ENCODE assay signal across 1 cellular context in the genomic region with DNA sequence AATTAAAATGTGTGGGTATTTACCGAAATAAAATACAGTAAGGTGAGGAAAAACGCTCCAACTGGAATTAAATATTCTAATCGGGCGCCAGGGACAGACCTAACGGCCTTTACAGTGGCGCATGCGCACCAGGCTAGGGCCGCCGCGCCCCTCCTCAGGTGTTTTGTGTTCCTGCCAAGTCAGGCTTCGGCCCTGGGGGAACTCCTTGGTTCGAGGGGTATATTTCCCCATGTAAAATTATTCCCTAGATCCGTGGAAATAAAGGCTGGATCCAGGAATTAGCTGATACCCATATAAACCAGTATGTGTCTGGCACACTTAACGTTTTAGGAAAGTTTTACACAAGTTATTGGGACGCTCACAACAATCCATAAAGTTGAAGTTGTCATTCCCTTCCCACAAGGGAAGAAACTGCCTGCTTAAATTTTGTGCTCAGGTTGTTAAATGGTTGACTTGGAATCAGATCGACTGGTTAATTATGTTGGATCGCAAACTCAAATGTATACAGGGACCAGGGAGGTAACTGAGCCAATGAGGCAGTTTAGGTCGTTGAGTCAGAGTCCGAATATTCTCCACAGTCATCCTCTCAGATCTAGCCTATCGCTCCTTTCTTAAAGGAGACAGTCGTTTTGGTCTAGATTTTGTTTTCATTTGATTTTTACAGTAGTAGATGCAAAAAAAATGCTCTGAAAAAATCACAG.
TF ChIP-seq lines count a peak whose summit lies in the region.

No MANE protein-coding gene starts in this region.

TF ChIP-seq in K562, 482 proteins besides CTCF, POLR2A, EP300 and RAD21 (continued from another document and continues in another):
- no peak for TF ChIP-seq STAT5B (CRISPR knock-in tag; IDR thresholded peaks at IDR 0.05)
- no peak for TF ChIP-seq XRCC5 (IDR thresholded peaks at IDR 0.05; ENCODE audit: low read depth, low read length)
- TF ChIP-seq NR2C1 (IDR thresholded peaks at IDR 0.05), result no peak
- TF ChIP-seq NR2C1 (tag; IDR thresholded peaks at IDR 0.05), result no peak
- TF ChIP-seq TOE1 (IDR thresholded peaks at IDR 0.05; ENCODE audit: borderline replicate concordance), result peak; percentile 8; the same call in 1 of the 2 replicates
- TF ChIP-seq TOE1 (CRISPR knock-in tag; IDR thresholded peaks at IDR 0.05; ENCODE audit: borderline replicate concordance, low read depth), result no peak
- TF ChIP-seq ZSCAN32 (CRISPR knock-in tag; IDR thresholded peaks at IDR 0.05), result no peak
- TF ChIP-seq, protein P1, sequence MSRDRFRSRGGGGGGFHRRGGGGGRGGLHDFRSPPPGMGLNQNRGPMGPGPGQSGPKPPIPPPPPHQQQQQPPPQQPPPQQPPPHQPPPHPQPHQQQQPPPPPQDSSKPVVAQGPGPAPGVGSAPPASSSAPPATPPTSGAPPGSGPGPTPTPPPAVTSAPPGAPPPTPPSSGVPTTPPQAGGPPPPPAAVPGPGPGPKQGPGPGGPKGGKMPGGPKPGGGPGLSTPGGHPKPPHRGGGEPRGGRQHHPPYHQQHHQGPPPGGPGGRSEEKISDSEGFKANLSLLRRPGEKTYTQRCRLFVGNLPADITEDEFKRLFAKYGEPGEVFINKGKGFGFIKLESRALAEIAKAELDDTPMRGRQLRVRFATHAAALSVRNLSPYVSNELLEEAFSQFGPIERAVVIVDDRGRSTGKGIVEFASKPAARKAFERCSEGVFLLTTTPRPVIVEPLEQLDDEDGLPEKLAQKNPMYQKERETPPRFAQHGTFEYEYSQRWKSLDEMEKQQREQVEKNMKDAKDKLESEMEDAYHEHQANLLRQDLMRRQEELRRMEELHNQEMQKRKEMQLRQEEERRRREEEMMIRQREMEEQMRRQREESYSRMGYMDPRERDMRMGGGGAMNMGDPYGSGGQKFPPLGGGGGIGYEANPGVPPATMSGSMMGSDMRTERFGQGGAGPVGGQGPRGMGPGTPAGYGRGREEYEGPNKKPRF (IDR thresholded peaks at IDR 0.05; ENCODE audit: low read depth, low read length), result no peak
- no peak for TF ChIP-seq E2F3 (CRISPR knock-in tag; IDR thresholded peaks at IDR 0.05)
- no peak for TF ChIP-seq ZNF699 (CRISPR knock-in tag; IDR thresholded peaks at IDR 0.05; ENCODE audit: insufficient replicate concordance)
- TF ChIP-seq ELF4 (CRISPR knock-in tag; IDR thresholded peaks at IDR 0.05), result no peak
- TF ChIP-seq RBM22 (IDR thresholded peaks at IDR 0.05; ENCODE audit: low read depth, low read length, poor library complexity, severe bottlenecking), result no peak
- TF ChIP-seq ATF7 (IDR thresholded peaks at IDR 0.05), result no peak; the same call in 1 of the 2 replicates
- TF ChIP-seq DPF2 (IDR thresholded peaks at IDR 0.05), result peak; percentile 72
- TF ChIP-seq ZEB2 (IDR thresholded peaks at IDR 0.05), result no peak
- TF ChIP-seq CAMTA2 (CRISPR knock-in tag; conservative IDR thresholded peaks at IDR 0.05), result no peak
- TF ChIP-seq, protein P2, sequence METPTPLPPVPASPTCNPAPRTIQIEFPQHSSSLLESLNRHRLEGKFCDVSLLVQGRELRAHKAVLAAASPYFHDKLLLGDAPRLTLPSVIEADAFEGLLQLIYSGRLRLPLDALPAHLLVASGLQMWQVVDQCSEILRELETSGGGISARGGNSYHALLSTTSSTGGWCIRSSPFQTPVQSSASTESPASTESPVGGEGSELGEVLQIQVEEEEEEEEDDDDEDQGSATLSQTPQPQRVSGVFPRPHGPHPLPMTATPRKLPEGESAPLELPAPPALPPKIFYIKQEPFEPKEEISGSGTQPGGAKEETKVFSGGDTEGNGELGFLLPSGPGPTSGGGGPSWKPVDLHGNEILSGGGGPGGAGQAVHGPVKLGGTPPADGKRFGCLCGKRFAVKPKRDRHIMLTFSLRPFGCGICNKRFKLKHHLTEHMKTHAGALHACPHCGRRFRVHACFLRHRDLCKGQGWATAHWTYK (CRISPR knock-in tag; IDR thresholded peaks at IDR 0.05), result 0 out of 2 replicates have a peak, but pooled peaks have one; percentile 12
- TF ChIP-seq GABPA (tag; conservative IDR thresholded peaks at IDR 0.05; ENCODE audit: low read depth), result peak; percentile 31
- TF ChIP-seq, protein P3, sequence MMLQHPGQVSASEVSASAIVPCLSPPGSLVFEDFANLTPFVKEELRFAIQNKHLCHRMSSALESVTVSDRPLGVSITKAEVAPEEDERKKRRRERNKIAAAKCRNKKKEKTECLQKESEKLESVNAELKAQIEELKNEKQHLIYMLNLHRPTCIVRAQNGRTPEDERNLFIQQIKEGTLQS (IDR thresholded peaks at IDR 0.05), result no peak
- TF ChIP-seq, protein P3 (CRISPR knock-in tag; conservative IDR thresholded peaks at IDR 0.05), result no peak
- TF ChIP-seq SETDB1 (IDR thresholded peaks at IDR 0.05; ENCODE audit: low read length), result no peak
- TF ChIP-seq NEUROD1 (IDR thresholded peaks at IDR 0.05; ENCODE audit: borderline replicate concordance, low read depth, low read length, partially characterized antibody), result no peak
- TF ChIP-seq, protein P4, sequence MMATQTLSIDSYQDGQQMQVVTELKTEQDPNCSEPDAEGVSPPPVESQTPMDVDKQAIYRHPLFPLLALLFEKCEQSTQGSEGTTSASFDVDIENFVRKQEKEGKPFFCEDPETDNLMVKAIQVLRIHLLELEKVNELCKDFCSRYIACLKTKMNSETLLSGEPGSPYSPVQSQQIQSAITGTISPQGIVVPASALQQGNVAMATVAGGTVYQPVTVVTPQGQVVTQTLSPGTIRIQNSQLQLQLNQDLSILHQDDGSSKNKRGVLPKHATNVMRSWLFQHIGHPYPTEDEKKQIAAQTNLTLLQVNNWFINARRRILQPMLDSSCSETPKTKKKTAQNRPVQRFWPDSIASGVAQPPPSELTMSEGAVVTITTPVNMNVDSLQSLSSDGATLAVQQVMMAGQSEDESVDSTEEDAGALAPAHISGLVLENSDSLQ (IDR thresholded peaks at IDR 0.05), result 0 out of 2 replicates have a peak, but pooled peaks have one; percentile 23
- TF ChIP-seq, protein P5, sequence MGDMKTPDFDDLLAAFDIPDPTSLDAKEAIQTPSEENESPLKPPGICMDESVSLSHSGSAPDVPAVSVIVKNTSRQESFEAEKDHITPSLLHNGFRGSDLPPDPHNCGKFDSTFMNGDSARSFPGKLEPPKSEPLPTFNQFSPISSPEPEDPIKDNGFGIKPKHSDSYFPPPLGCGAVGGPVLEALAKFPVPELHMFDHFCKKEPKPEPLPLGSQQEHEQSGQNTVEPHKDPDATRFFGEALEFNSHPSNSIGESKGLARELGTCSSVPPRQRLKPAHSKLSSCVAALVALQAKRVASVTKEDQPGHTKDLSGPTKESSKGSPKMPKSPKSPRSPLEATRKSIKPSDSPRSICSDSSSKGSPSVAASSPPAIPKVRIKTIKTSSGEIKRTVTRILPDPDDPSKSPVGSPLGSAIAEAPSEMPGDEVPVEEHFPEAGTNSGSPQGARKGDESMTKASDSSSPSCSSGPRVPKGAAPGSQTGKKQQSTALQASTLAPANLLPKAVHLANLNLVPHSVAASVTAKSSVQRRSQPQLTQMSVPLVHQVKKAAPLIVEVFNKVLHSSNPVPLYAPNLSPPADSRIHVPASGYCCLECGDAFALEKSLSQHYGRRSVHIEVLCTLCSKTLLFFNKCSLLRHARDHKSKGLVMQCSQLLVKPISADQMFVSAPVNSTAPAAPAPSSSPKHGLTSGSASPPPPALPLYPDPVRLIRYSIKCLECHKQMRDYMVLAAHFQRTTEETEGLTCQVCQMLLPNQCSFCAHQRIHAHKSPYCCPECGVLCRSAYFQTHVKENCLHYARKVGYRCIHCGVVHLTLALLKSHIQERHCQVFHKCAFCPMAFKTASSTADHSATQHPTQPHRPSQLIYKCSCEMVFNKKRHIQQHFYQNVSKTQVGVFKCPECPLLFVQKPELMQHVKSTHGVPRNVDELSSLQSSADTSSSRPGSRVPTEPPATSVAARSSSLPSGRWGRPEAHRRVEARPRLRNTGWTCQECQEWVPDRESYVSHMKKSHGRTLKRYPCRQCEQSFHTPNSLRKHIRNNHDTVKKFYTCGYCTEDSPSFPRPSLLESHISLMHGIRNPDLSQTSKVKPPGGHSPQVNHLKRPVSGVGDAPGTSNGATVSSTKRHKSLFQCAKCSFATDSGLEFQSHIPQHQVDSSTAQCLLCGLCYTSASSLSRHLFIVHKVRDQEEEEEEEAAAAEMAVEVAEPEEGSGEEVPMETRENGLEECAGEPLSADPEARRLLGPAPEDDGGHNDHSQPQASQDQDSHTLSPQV (IDR thresholded peaks at IDR 0.05), result peak; percentile 82
- peak; percentile 45; the same call in 1 of the 2 replicates for TF ChIP-seq MYBL2 (IDR thresholded peaks at IDR 0.05; ENCODE audit: low read depth)
- TF ChIP-seq MYBL2 (CRISPR knock-in tag; IDR thresholded peaks at IDR 0.05; ENCODE audit: borderline replicate concordance), result no peak
- TF ChIP-seq, protein P6, sequence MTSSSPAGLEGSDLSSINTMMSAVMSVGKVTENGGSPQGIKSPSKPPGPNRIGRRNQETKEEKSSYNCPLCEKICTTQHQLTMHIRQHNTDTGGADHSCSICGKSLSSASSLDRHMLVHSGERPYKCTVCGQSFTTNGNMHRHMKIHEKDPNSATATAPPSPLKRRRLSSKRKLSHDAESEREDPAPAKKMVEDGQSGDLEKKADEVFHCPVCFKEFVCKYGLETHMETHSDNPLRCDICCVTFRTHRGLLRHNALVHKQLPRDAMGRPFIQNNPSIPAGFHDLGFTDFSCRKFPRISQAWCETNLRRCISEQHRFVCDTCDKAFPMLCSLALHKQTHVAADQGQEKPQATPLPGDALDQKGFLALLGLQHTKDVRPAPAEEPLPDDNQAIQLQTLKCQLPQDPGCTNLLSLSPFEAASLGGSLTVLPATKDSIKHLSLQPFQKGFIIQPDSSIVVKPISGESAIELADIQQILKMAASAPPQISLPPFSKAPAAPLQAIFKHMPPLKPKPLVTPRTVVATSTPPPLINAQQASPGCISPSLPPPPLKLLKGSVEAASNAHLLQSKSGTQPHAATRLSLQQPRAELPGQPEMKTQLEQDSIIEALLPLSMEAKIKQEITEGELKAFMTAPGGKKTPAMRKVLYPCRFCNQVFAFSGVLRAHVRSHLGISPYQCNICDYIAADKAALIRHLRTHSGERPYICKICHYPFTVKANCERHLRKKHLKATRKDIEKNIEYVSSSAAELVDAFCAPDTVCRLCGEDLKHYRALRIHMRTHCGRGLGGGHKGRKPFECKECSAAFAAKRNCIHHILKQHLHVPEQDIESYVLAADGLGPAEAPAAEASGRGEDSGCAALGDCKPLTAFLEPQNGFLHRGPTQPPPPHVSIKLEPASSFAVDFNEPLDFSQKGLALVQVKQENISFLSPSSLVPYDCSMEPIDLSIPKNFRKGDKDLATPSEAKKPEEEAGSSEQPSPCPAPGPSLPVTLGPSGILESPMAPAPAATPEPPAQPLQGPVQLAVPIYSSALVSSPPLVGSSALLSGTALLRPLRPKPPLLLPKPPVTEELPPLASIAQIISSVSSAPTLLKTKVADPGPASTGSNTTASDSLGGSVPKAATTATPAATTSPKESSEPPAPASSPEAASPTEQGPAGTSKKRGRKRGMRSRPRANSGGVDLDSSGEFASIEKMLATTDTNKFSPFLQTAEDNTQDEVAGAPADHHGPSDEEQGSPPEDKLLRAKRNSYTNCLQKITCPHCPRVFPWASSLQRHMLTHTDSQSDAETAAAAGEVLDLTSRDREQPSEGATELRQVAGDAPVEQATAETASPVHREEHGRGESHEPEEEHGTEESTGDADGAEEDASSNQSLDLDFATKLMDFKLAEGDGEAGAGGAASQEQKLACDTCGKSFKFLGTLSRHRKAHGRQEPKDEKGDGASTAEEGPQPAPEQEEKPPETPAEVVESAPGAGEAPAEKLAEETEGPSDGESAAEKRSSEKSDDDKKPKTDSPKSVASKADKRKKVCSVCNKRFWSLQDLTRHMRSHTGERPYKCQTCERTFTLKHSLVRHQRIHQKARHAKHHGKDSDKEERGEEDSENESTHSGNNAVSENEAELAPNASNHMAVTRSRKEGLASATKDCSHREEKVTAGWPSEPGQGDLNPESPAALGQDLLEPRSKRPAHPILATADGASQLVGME (CRISPR knock-in tag; IDR thresholded peaks at IDR 0.05), result no peak
- TF ChIP-seq TFAM (CRISPR knock-in tag; conservative IDR thresholded peaks at IDR 0.05), result no peak
- TF ChIP-seq NUFIP1 (IDR thresholded peaks at IDR 0.05; ENCODE audit: partially characterized antibody), result no peak
- no peak for TF ChIP-seq CCAR2 (IDR thresholded peaks at IDR 0.05; ENCODE audit: low read depth, low read length)
- TF ChIP-seq ZKSCAN3 (CRISPR knock-in tag; IDR thresholded peaks at IDR 0.05), result no peak
- TF ChIP-seq KDM5B (IDR thresholded peaks at IDR 0.05; ENCODE audit: insufficient replicate concordance, low read depth, low read length), result no peak
- peak; percentile 35; the same call in 1 of the 2 replicates for TF ChIP-seq ELF1 (tag; IDR thresholded peaks at IDR 0.05)
- TF ChIP-seq, protein P7, sequence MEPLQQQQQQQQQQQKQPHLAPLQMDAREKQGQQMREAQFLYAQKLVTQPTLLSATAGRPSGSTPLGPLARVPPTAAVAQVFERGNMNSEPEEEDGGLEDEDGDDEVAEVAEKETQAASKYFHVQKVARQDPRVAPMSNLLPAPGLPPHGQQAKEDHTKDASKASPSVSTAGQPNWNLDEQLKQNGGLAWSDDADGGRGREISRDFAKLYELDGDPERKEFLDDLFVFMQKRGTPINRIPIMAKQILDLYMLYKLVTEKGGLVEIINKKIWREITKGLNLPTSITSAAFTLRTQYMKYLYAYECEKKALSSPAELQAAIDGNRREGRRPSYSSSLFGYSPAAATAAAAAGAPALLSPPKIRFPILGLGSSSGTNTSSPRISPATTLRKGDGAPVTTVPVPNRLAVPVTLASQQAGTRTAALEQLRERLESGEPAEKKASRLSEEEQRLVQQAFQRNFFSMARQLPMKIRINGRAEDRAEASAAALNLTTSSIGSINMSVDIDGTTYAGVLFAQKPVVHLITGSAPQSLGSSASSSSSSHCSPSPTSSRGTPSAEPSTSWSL (CRISPR knock-in tag; IDR thresholded peaks at IDR 0.05; ENCODE audit: borderline replicate concordance), result no peak
- TF ChIP-seq, protein P8, sequence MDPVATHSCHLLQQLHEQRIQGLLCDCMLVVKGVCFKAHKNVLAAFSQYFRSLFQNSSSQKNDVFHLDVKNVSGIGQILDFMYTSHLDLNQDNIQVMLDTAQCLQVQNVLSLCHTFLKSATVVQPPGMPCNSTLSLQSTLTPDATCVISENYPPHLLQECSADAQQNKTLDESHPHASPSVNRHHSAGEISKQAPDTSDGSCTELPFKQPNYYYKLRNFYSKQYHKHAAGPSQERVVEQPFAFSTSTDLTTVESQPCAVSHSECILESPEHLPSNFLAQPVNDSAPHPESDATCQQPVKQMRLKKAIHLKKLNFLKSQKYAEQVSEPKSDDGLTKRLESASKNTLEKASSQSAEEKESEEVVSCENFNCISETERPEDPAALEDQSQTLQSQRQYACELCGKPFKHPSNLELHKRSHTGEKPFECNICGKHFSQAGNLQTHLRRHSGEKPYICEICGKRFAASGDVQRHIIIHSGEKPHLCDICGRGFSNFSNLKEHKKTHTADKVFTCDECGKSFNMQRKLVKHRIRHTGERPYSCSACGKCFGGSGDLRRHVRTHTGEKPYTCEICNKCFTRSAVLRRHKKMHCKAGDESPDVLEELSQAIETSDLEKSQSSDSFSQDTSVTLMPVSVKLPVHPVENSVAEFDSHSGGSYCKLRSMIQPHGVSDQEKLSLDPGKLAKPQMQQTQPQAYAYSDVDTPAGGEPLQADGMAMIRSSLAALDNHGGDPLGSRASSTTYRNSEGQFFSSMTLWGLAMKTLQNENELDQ (CRISPR knock-in tag; IDR thresholded peaks at IDR 0.05; ENCODE audit: borderline replicate concordance), result no peak
- no peak for TF ChIP-seq MED1 (CRISPR knock-in tag; IDR thresholded peaks at IDR 0.05; ENCODE audit: borderline replicate concordance)
- TF ChIP-seq BRD9 (IDR thresholded peaks at IDR 0.05; ENCODE audit: low read depth, partially characterized antibody), result peak; percentile 21
